Comparison of ENCODE assay signal across 2 cellular contexts in genomic region chr2:217402622-217403383, GRCh38.
TF ChIP-seq lines count a peak whose summit lies in the region.

No MANE protein-coding gene starts in this region.

TF ChIP-seq in K562, 482 proteins besides CTCF, POLR2A, EP300 and RAD21:
- TF ChIP-seq NBN (IDR thresholded peaks at IDR 0.05; ENCODE audit: low read depth) (no peak), NFE2 (IDR thresholded peaks at IDR 0.05; ENCODE audit: low read depth) (peak; percentile 39; the same call in 1 of the 2 replicates), AFF4 (CRISPR knock-in tag; IDR thresholded peaks at IDR 0.05) (no peak), VEZF1 (CRISPR knock-in tag; IDR thresholded peaks at IDR 0.05) (peak; percentile 44; the same call in 1 of the 2 replicates), PRDM10 (IDR thresholded peaks at IDR 0.05; ENCODE audit: partially characterized antibody) (no peak), PKNOX1 (IDR thresholded peaks at IDR 0.05) (no peak), ZNF79 (CRISPR knock-in tag; IDR thresholded peaks at IDR 0.05; ENCODE audit: low read depth) (no peak), NFIC (IDR thresholded peaks at IDR 0.05) (peak; percentile 79)

TF ChIP-seq in GM23338, 12 proteins besides CTCF, POLR2A, EP300 and RAD21:
- TF ChIP-seq ZNF114 (CRISPR knock-in tag; IDR thresholded peaks at IDR 0.05) (no peak), ZNF462 (CRISPR knock-in tag; IDR thresholded peaks at IDR 0.05) (no peak), POLR2AphosphoS5 (IDR thresholded peaks at IDR 0.05; ENCODE audit: low read depth) (no peak), STAT1 (IDR thresholded peaks at IDR 0.05; ENCODE audit: unreplicated experiment) (no peak), EZH2phosphoT487 (IDR thresholded peaks at IDR 0.05; ENCODE audit: unreplicated experiment) (no peak)
